Comparison of ENCODE assay signal across 1 cellular context in genomic region chr9:79637180-79637925, GRCh38.
TF ChIP-seq lines count a peak whose summit lies in the region.

No MANE protein-coding gene starts in this region.

TF ChIP-seq in IMR-90, 13 proteins besides CTCF, POLR2A, EP300 and RAD21:
- TF ChIP-seq SMC3 (IDR thresholded peaks at IDR 0.05; ENCODE audit: low read depth, low read length) (no peak), NFE2L2 (IDR thresholded peaks at IDR 0.05; ENCODE audit: low read depth, low read length) (no peak), MAZ (IDR thresholded peaks at IDR 0.05; ENCODE audit: borderline replicate concordance, low read depth, low read length) (no peak), CHD1 (IDR thresholded peaks at IDR 0.05; ENCODE audit: low read depth, low read length) (no peak), BHLHE40 (IDR thresholded peaks at IDR 0.05; ENCODE audit: low read depth, low read length) (no peak), MAFK (IDR thresholded peaks at IDR 0.05; ENCODE audit: low read depth, low read length) (no peak), RCOR1 (IDR thresholded peaks at IDR 0.05; ENCODE audit: insufficient replicate concordance, low read length) (no peak), FOS (IDR thresholded peaks at IDR 0.05; ENCODE audit: low read depth, low read length) (no peak)
TF ChIP-seq in IMR-90: peak in this region for 0.
